ENCODE assay signal across 14 cellular contexts in the genomic region with DNA sequence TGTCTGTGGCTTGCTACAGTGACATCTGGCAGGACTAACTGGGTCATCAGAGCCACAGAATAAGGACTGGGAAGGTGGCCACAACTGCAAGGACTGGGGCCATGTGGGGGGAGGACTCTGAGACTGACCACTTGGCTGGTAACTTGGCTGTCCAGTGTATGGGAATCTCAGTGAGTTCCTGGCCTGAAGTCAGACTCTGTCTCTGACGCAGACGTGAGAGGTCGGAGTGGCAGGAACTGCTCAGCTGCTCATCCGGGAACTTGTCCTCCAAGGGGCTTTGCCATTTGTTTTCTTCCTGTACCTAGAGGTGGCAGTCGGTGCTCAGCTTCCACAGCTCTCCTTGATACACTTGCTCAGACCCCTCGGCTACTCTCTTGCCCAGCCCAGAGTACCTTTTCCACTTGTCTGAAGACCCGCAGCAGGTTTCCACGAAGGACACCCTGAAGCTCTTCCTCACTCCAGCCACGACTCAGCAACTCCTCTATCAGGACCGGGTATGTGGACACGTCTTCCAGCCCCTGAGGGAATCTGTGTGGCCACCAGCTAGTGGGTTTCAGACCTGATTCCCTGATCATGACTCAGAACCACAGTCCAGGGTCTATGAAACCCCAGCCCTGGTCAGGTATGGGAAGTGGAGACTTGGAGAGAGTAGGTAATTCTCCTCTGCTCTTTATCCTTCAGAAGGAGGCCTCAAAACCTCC. TPM values are rescaled to one million over a fixed set of nuclear protein-coding genes. Genes with fewer than 3 reads are reported as not detected.
DNase-seq lines count a peak whose midpoint lies in the region; ATAC-seq and TF ChIP-seq lines count a peak whose summit lies in the region.
"Had no signal": no experiment of that assay in that cellular context is flagged by ENCODE, and none has a peak within 500 bp of the region (broad histone marks: within the 10 kb centered on the region; RNA-seq: fewer than 3 reads in every experiment).

No MANE protein-coding gene starts in this region.

- no peaks in the 10 kb centered on the region for H3K9me3 ChIP-seq in CD4-positive, alpha-beta T cell (ENCODE audit: control insufficient read depth, low read length)
- H3K9me3 ChIP-seq in esophagus muscularis mucosa: no peaks in the 10 kb centered on the region
- H3K9me3 ChIP-seq: suprapubic skin had no signal

- no peak for TF ChIP-seq EP300 in esophagus muscularis mucosa (IDR thresholded peaks at IDR 0.05)

- H3K27me3 ChIP-seq in CD4-positive, alpha-beta T cell (ENCODE audit: control insufficient read depth, insufficient read depth, low read length): no peaks in the 10 kb centered on the region
- peaks cover 0 to 6% (median 0%) of the 10 kb centered on the region in 4 donors for H3K27me3 ChIP-seq in esophagus muscularis mucosa
- H3K27me3 ChIP-seq: suprapubic skin had no signal

- H3K36me3 ChIP-seq in esophagus muscularis mucosa: no peaks in the 10 kb centered on the region
- H3K36me3 ChIP-seq: suprapubic skin had no signal

- CTCF ChIA-PET in CD4-positive, alpha-beta T cell (lab: Charles Lee): interaction anchor here (2.5 kb wide), 1 partner anchor 53 kb away, joined by 11 read pairs; no protein-coding TSS in a partner anchor

- peak overlapping the region; percentile 79 for H3K27ac Mint-ChIP-seq in CD4-positive, alpha-beta T cell
- peak overlapping the region; percentile 53 to 94 (median 82) for H3K27ac Mint-ChIP-seq in naive thymus-derived CD8-positive, alpha-beta T cell

- ATAC-seq in CD4-positive, alpha-beta T cell (ENCODE audit: poor library complexity): no peak
- ATAC-seq in naive thymus-derived CD8-positive, alpha-beta T cell: no peak
- no peak for ATAC-seq in HG02588 (IDR thresholded peaks at IDR 0.05; ENCODE audit: unreplicated experiment)
- no peak for ATAC-seq in GM21367 (IDR thresholded peaks at IDR 0.05; ENCODE audit: unreplicated experiment)

- peaks cover 4 to 22% (median 14%) of the 10 kb centered on the region in 4 donors for H3K4me1 ChIP-seq in esophagus muscularis mucosa
- H3K4me1 ChIP-seq: suprapubic skin had no signal

- no peaks in the 10 kb centered on the region for H3K9me3 Mint-ChIP-seq in CD4-positive, alpha-beta T cell
- H3K9me3 Mint-ChIP-seq in naive thymus-derived CD8-positive, alpha-beta T cell: no peaks in the 10 kb centered on the region

- intact Hi-C loops in CD4-positive, alpha-beta T cell (cut with DNase I, micrococcal nuclease): no loop called here
- intact Hi-C loops in esophagus muscularis mucosa (cut with DNase I): no loop called here

- no peak overlapping the region for H3K4me3 ChIP-seq in esophagus muscularis mucosa
- H3K4me3 ChIP-seq: suprapubic skin had no signal

- H3K4me1 Mint-ChIP-seq in CD4-positive, alpha-beta T cell (ENCODE audit: low read depth): peaks cover 32% of the 10 kb centered on the region
- peaks cover 22 to 42% (median 32%) of the 10 kb centered on the region in 4 donors for H3K4me1 Mint-ChIP-seq in naive thymus-derived CD8-positive, alpha-beta T cell

- peak; percentile 12 for TF ChIP-seq POLR2A in esophagus muscularis mucosa (IDR thresholded peaks at IDR 0.05; ENCODE audit: low read depth)

- POLR2A ChIA-PET in CD4-positive, alpha-beta T cell (lab: Charles Lee): interaction anchor here (1.1 to 5.1 kb wide), 5 partner anchors 12 to 98 kb away, joined by 3 to 23 read pairs (median 3); a partner anchor contains a TSS
- POLR2A ChIA-PET in naive thymus-derived CD8-positive, alpha-beta T cell (lab: Charles Lee): interaction anchor here (0.5 to 2.1 kb wide), 6 partner anchors 12 to 102 kb away, joined by 3 to 7 read pairs (median 3); no protein-coding TSS in a partner anchor

- H3K27ac ChIP-seq in CD4-positive, alpha-beta T cell (ENCODE audit: low read depth, low read length): peak overlapping the region; percentile 32
- H3K27ac ChIP-seq in esophagus muscularis mucosa (replicated peaks in 1 of 4): peak overlapping the region in 1 of 4 donors; percentile 5
- H3K27ac ChIP-seq: suprapubic skin had no signal

- H3K4me3 Mint-ChIP-seq in CD4-positive, alpha-beta T cell: no peak overlapping the region
- H3K4me3 Mint-ChIP-seq in naive thymus-derived CD8-positive, alpha-beta T cell: peak overlapping the region in 1 of 10 donors; percentile 34

- peaks cover 9% of the 10 kb centered on the region for H3K36me3 Mint-ChIP-seq in CD4-positive, alpha-beta T cell (ENCODE audit: low read depth)
- H3K36me3 Mint-ChIP-seq in naive thymus-derived CD8-positive, alpha-beta T cell: peaks cover 0 to 10% (median 0%) of the 10 kb centered on the region in 3 donors

- no peak for DNase-seq in CD4-positive, alpha-beta T cell
- DNase-seq in NCI-H226 (peak; percentile 46), esophagus muscularis mucosa (ENCODE audit: extremely low spot score) (no peak), NCI-H1417 (lab: John Stamatoyannopoulos, UW) (no peak)
- DNase-seq in naive thymus-derived CD8-positive, alpha-beta T cell: no peak
- DNase-seq in stimulated activated CD4-positive, alpha-beta T cell treated with anti-CD3 and anti-CD28 coated beads, Interleukin-4, amount 100 ng/mL, for 24 hours: no peak
- DNase-seq: amniotic stem cell; Kasumi-1; SIG-M5; stimulated activated CD4-positive, alpha-beta T cell treated with anti-CD3 and anti-CD28 coated beads, Interleukin-2, amount 100 ng/mL, for 48 hours had no signal

- no peaks in the 10 kb centered on the region for H3K27me3 Mint-ChIP-seq in CD4-positive, alpha-beta T cell
- no peaks in the 10 kb centered on the region for H3K27me3 Mint-ChIP-seq in naive thymus-derived CD8-positive, alpha-beta T cell

- TF ChIP-seq CTCF in CD4-positive, alpha-beta T cell (IDR thresholded peaks at IDR 0.05): no peak
- TF ChIP-seq CTCF in esophagus muscularis mucosa (IDR thresholded peaks at IDR 0.05): no peak

- WGBS in esophagus muscularis mucosa: 65% methylated on average over 10 of the region's 11 CpGs

RNA-seq across cellular contexts. Expression of a gene that starts 7.3 kb away (rescaled TPM):
- under 1 TPM; 0.53 to 0.63 TPM for total RNA-seq in CD4-positive, alpha-beta T cell
- under 1 TPM in 1 of 4 donors, not detected in 3; 0.17 TPM for total RNA-seq in esophagus muscularis mucosa
- 1 to 10 TPM; 2.9 to 3.1 TPM for total RNA-seq in naive thymus-derived CD8-positive, alpha-beta T cell
- polyA plus RNA-seq in naive thymus-derived CD8-positive, alpha-beta T cell: 1 to 10 TPM in 2 of 3 donors, under 1 TPM in 1; 0.50 to 1.5 (median 1.1) TPM
- total RNA-seq: suprapubic skin had no signal

RNA-seq across cellular contexts. Expression of a gene that starts 11.7 kb away (rescaled TPM):
- total RNA-seq in CD4-positive, alpha-beta T cell: 10 to 100 TPM; 42.2 to 43.5 TPM
- 1 to 10 TPM; 1.4 to 5.5 (median 3.7) TPM for total RNA-seq in esophagus muscularis mucosa
- 100 to 1,000 TPM; 151 to 157 TPM for total RNA-seq in naive thymus-derived CD8-positive, alpha-beta T cell
- polyA plus RNA-seq in naive thymus-derived CD8-positive, alpha-beta T cell: 10 to 100 TPM; 29.0 to 47.9 (median 40.4) TPM
- total RNA-seq: H1 had no signal
- polyA plus RNA-seq: H1 had no signal

RNA-seq across cellular contexts. Expression of a gene that starts 19.2 kb away (rescaled TPM):
- 10 to 100 TPM; 15.1 to 17.7 TPM for total RNA-seq in CD4-positive, alpha-beta T cell
- total RNA-seq in esophagus muscularis mucosa: 100 to 1,000 TPM in 1 of 4 donors, 10 to 100 TPM in 3; 65.8 to 142 (median 81.3) TPM
- total RNA-seq in naive thymus-derived CD8-positive, alpha-beta T cell: 10 to 100 TPM; 35.8 to 36.4 TPM
- polyA plus RNA-seq in naive thymus-derived CD8-positive, alpha-beta T cell: 1 to 10 TPM; 3.0 to 5.6 (median 5.2) TPM

RNA-seq across cellular contexts. Expression of a gene that starts 28.1 kb away (rescaled TPM):
- not detected for total RNA-seq in CD4-positive, alpha-beta T cell
- total RNA-seq in esophagus muscularis mucosa: not detected
- total RNA-seq in naive thymus-derived CD8-positive, alpha-beta T cell: not detected
- polyA plus RNA-seq in naive thymus-derived CD8-positive, alpha-beta T cell: not detected
- total RNA-seq: H1, suprapubic skin had no signal
- polyA plus RNA-seq: H1 had no signal

RNA-seq across cellular contexts. Expression of a gene that starts 35.4 kb away (rescaled TPM):
- 10 to 100 TPM; 18.9 to 19.4 TPM for total RNA-seq in CD4-positive, alpha-beta T cell
- total RNA-seq in esophagus muscularis mucosa: 10 to 100 TPM in 1 of 4 donors, 1 to 10 TPM in 3; 5.0 to 10.1 (median 8.4) TPM
- 10 to 100 TPM; 25.0 to 26.2 TPM for total RNA-seq in naive thymus-derived CD8-positive, alpha-beta T cell
- polyA plus RNA-seq in naive thymus-derived CD8-positive, alpha-beta T cell: 10 to 100 TPM; 49.7 to 60.6 (median 53.9) TPM

Comparison
In these comparisons a context has a peak if more than half of its experiments do, and no peak if none do; other contexts are left out.
1. RNA of a gene that starts 11.7 kb away (total RNA-seq): 151 to 157 TPM in naive thymus-derived CD8-positive, alpha-beta T cell and 42.2 to 43.5 TPM in CD4-positive, alpha-beta T cell; 1.4 to 5.5 TPM in esophagus muscularis mucosa; every median in the first group is over 4 times any median in the second.